In the genomic region with DNA sequence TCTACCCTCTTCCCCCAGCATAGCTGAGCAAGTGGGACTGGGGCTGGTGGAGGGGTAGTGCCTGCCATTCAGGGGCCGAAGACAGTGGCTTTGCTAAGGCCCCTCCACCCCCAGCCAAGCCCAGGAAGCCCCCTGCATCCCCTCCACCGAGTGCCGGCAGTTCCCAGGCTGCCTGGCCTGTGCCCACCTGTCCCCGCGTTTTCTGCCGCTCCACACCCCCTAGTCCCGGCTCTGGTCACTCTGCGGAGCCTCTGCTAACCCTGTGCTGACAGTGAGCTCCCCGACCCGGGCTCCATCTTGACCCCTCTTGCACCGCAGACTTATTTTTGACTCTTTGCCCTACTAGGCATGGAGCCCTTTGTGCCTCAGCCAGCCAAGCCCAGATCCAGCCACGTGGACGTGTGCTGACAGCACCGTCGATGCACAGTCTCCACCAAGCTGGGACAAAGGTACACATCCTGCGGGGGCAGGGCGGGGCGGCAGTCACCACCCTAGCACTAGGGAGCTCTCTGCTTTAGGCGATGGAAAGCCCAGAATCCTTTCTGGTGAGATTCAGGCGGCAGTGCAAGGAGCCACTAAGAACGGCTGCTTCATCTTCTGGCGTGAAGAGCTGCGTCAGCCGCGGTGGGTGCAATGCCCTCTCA, we compare ENCODE assay signal across 1 cellular context.
TF ChIP-seq lines count a peak whose summit lies in the region.

No MANE protein-coding gene starts in this region.

TF ChIP-seq in HCT116, 20 proteins besides CTCF, POLR2A, EP300 and RAD21 (continued from another document):
- TF ChIP-seq REST (IDR thresholded peaks at IDR 0.05; ENCODE audit: low read depth) = no peak
- no peak for TF ChIP-seq EGR1 (IDR thresholded peaks at IDR 0.05; ENCODE audit: low read depth)
- TF ChIP-seq CBX3 (IDR thresholded peaks at IDR 0.05; ENCODE audit: low read depth) = no peak
- TF ChIP-seq SRF (IDR thresholded peaks at IDR 0.05; ENCODE audit: low read depth) = no peak
- TF ChIP-seq ELF1 (IDR thresholded peaks at IDR 0.05; ENCODE audit: borderline replicate concordance, low read depth) = no peak
- TF ChIP-seq FOSL1 (IDR thresholded peaks at IDR 0.05; ENCODE audit: low read depth) = no peak
- TF ChIP-seq EZH2 (IDR thresholded peaks at IDR 0.05) = no peak
- no peak for TF ChIP-seq CEBPB (IDR thresholded peaks at IDR 0.05; ENCODE audit: low read depth)
